ENCODE assay signal across 8 cellular contexts in the genomic region with DNA sequence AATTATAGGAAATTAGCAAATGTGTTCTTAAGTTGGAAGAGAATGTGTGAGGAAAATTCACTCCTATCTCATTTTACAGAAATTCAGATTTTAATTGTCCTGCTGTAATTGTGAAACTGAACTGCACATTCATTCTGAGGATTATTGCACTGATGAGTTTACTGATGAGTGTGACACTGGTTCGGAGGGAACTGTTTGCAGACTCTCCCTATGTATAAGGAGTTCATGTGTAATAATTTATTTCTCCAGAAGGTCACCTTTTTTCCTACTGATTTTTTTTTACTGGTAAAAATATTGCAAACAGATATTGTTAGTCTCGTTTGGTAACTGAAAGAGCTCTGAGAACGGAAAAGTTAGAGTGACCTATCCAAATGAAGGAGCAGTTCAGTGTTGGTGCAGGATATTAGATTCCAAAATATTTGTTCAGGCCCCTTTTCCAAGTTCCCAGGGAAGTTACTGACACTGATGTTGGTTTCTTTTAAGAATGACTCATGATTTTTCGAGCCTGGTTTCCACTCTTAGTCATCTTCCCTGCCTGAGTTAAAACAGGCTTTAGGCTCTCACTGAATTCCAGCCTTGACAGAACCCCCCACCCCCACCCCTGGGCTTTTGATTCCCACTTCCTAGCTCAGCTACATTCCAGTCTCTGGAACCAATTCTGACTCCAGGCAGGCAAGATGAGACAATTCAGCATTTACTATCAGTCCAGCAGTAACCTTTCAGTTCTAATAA. TPM values are rescaled to one million over a fixed set of nuclear protein-coding genes. Genes with fewer than 3 reads are reported as not detected.
DNase-seq lines count a peak whose midpoint lies in the region; ATAC-seq and TF ChIP-seq lines count a peak whose summit lies in the region.

No MANE protein-coding gene starts in this region.

- H3K4me1 ChIP-seq in liver (ENCODE audit: control insufficient read depth in 4 of 4, insufficient read depth in 4 of 4, low read length in 3 of 4): peaks cover 6 to 14% (median 9%) of the 10 kb centered on the region in 4 donors

- no peaks in the 10 kb centered on the region for H3K27me3 ChIP-seq in liver (ENCODE audit: control insufficient read depth in 4 of 4, insufficient read depth in 4 of 4, low read length in 3 of 4)

- H3K9ac ChIP-seq in liver (ENCODE audit: low read depth in 1 of 2, low read length in 2 of 2): peak overlapping the region in 1 of 2 donors; percentile 12

- H3K4me3 Mint-ChIP-seq in type B pancreatic cell: peak overlapping the region; percentile 50

- TF ChIP-seq CTCF in coronary artery (IDR thresholded peaks at IDR 0.05): no peak
- no peak for TF ChIP-seq CTCF in liver (IDR thresholded peaks at IDR 0.05; ENCODE audit: low read depth, low read length, missing input control)
- peak; percentile 30 for TF ChIP-seq CTCF in type B pancreatic cell (conservative IDR thresholded peaks at IDR 0.05)

- 41% methylated on average over 4 of the region's 4 CpGs for whole genome bisulfite sequencing in liver

- no peaks in the 10 kb centered on the region for H3K9me3 ChIP-seq in liver (ENCODE audit: control insufficient read depth in 4 of 4, low read length in 3 of 4)

- H3K36me3 Mint-ChIP-seq in type B pancreatic cell: peaks cover 6% of the 10 kb centered on the region

- no peaks in the 10 kb centered on the region for H3K27me3 Mint-ChIP-seq in type B pancreatic cell

- H3K27ac ChIP-seq in coronary artery: peak overlapping the region; percentile 81 to 89
- H3K27ac ChIP-seq in liver (ENCODE audit: low read depth in 1 of 2, low read length in 2 of 2): peak overlapping the region; percentile 70 to 79

- intact Hi-C loops in Right ventricle myocardium inferior (cut with DNase I) (loop anchor here (2.0 kb wide), 1 partner anchor 35 kb away; no protein-coding TSS in a partner anchor), cardiac septum (cut with DNase I) (no loop called here)

- no peak for DNase-seq in Right ventricle myocardium inferior (ENCODE audit: missing footprints)
- DNase-seq in cardiac septum (ENCODE audit: low spot score): no peak
- peak; percentile 15 for DNase-seq in NCI-H69 (lab: John Stamatoyannopoulos, UW)
- DNase-seq in coronary artery (ENCODE audit: low spot score): peak; percentile 90
- DNase-seq in type B pancreatic cell (ENCODE audit: extremely low spot score, unreplicated experiment): no peak
- DNase-seq in NCI-H774 (lab: John Stamatoyannopoulos, UW): no peak

- peaks cover 39% of the 10 kb centered on the region for H3K4me1 Mint-ChIP-seq in type B pancreatic cell (ENCODE audit: unreplicated experiment)

- H3K36me3 ChIP-seq in liver (ENCODE audit: control insufficient read depth in 4 of 4, insufficient read depth in 3 of 4, low read depth in 1 of 4, low read length in 3 of 4): no peaks in the 10 kb centered on the region

- H3K9me3 Mint-ChIP-seq in type B pancreatic cell: no peaks in the 10 kb centered on the region

- peak overlapping the region; percentile 27 for H3K4me3 ChIP-seq in coronary artery
- H3K4me3 ChIP-seq in liver (ENCODE audit: low read depth in 1 of 3, low read length in 3 of 3): no peak overlapping the region

- TF ChIP-seq RAD21 in liver (IDR thresholded peaks at IDR 0.05): no peak

- ATAC-seq in Right ventricle myocardium inferior (peak; percentile 87), GM19467 (IDR thresholded peaks at IDR 0.05; ENCODE audit: unreplicated experiment) (no peak)

- peak overlapping the region; percentile 84 for H3K27ac Mint-ChIP-seq in type B pancreatic cell

TF ChIP-seq in liver, 16 proteins besides CTCF, POLR2A, EP300 and RAD21:
- TF ChIP-seq SP1 (IDR thresholded peaks at IDR 0.05): peak; percentile 42
- TF ChIP-seq, protein P1, sequence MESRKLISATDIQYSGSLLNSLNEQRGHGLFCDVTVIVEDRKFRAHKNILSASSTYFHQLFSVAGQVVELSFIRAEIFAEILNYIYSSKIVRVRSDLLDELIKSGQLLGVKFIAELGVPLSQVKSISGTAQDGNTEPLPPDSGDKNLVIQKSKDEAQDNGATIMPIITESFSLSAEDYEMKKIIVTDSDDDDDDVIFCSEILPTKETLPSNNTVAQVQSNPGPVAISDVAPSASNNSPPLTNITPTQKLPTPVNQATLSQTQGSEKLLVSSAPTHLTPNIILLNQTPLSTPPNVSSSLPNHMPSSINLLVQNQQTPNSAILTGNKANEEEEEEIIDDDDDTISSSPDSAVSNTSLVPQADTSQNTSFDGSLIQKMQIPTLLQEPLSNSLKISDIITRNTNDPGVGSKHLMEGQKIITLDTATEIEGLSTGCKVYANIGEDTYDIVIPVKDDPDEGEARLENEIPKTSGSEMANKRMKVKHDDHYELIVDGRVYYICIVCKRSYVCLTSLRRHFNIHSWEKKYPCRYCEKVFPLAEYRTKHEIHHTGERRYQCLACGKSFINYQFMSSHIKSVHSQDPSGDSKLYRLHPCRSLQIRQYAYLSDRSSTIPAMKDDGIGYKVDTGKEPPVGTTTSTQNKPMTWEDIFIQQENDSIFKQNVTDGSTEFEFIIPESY (IDR thresholded peaks at IDR 0.05): no peak
- no peak for TF ChIP-seq HNF4A (conservative IDR thresholded peaks at IDR 0.05)
- no peak for TF ChIP-seq FOXA1 (IDR thresholded peaks at IDR 0.05)
- TF ChIP-seq NR2F2 (IDR thresholded peaks at IDR 0.05): peak; percentile 36
- peak; percentile 73 to 80 for TF ChIP-seq JUND (IDR thresholded peaks at IDR 0.05)

RNA-seq across cellular contexts. Expression of a gene that starts 18.4 kb away (rescaled TPM):
- total RNA-seq in Right ventricle myocardium inferior: 49.0 TPM
- total RNA-seq in cardiac septum: 49.0 TPM
- total RNA-seq in liver: 10 to 100 TPM; 36.8 to 52.3 TPM
- polyA plus RNA-seq in liver: 10 to 100 TPM; 18.6 to 21.5 TPM
- 35.0 and 38.1 TPM in 2 replicates for total RNA-seq in type B pancreatic cell (ENCODE audit: low replicate concordance)

Comparison
In these comparisons a context has a peak if more than half of its experiments do, and no peak if none do; other contexts are left out.
1. DNase-seq: peak in NCI-H69 (single experiment) and coronary artery (single experiment); none in Right ventricle myocardium inferior (single experiment), cardiac septum (single experiment), type B pancreatic cell (single experiment) and NCI-H774 (single experiment).